In the genomic region with DNA sequence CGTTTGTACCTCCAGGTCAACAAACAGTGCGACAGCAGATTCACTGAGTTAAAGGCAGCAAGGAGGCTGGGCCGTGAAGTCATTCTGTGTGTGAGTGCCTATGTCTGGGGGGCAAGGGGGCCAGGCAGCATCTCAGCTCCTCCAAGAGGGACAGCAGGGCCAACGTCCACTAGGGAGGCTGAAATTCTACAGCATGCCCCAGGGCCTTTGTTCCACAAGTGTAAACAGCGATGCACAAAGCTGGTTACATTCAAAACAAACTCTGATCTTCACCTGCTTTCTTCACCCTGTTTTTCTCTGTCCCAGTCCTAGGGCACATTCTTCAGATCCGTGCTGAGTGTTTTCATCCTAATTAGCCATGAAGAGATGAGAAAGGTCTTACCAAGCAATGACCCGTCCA, we compare ENCODE assay signal across 29 cellular contexts. TPM values are rescaled to one million over a fixed set of nuclear protein-coding genes. Genes with fewer than 3 reads are reported as not detected.
"Had no signal": no experiment of that assay in that cellular context is flagged by ENCODE, and none has a peak within 500 bp of the region (broad histone marks: within the 10 kb centered on the region; RNA-seq: fewer than 3 reads in every experiment).

No MANE protein-coding gene starts in this region.

- H3K79me2 ChIP-seq: parathyroid adenoma had no signal

- H3K27ac ChIP-seq: neural progenitor cell, ovary, parathyroid adenoma, psoas muscle, skin epidermis, spleen, stomach, thoracic aorta, thyroid gland, tibial nerve, upper lobe of right lung, uterus had no signal

- ATAC-seq: naive thymus-derived CD4-positive, alpha-beta T cell; natural killer cell; psoas muscle; right cardiac atrium; sciatic nerve; stimulated activated memory B cell treated with anti-CD40 and anti-IgM and Interleukin-4, amounts not matched to agents 10 μg/mL and 1 μg/mL and 100 μg/mL, for 72 hours; upper lobe of right lung had no signal

- H3K4me2 ChIP-seq: neural progenitor cell, smooth muscle cell had no signal

- H3K27ac Mint-ChIP-seq: naive thymus-derived CD4-positive, alpha-beta T cell; natural killer cell; nephron; progenitor cell of endocrine pancreas; stimulated activated memory B cell treated with anti-CD40 and anti-IgM and Interleukin-4, amounts not matched to agents 10 μg/mL and 1 μg/mL and 100 μg/mL, for 72 hours; stimulated activated naive CD8-positive, alpha-beta T cell treated with anti-CD3 and anti-CD28 coated beads, Interleukin-15, Interleukin-2, amounts not matched to agents 100 ng/mL and 50 ng/mL, for 24 hours; type B pancreatic cell had no signal

- H3K4me1 ChIP-seq: parathyroid adenoma, psoas muscle, spleen, tibial nerve, upper lobe of right lung, uterus had no signal

- H3K9me3 Mint-ChIP-seq: natural killer cell; neural progenitor cell; stimulated activated naive CD8-positive, alpha-beta T cell treated with anti-CD3 and anti-CD28 coated beads, Interleukin-15, Interleukin-2, amounts not matched to agents 100 ng/mL and 50 ng/mL, for 24 hours had no signal

- H3K4me3 ChIP-seq: neural progenitor cell, ovary, psoas muscle, skin epidermis, smooth muscle cell, spleen, stomach, thoracic aorta, thyroid gland, tibial nerve, upper lobe of right lung, uterus had no signal

- DNase-seq: naive thymus-derived CD4-positive, alpha-beta T cell; natural killer cell; occipital lobe; ovary; psoas muscle; right cardiac atrium; spleen; stimulated activated CD4-positive, alpha-beta T cell treated with anti-CD3 and anti-CD28 coated beads, Interleukin-12 subunit alpha, Interleukin-12 subunit beta, amount 100 ng/mL, for 4 hours; stimulated activated CD4-positive, alpha-beta T cell treated with anti-CD3 and anti-CD28 coated beads, Interleukin-1b, Interleukin-23, amount 100 ng/mL, for 48 hours; stimulated activated CD4-positive, alpha-beta T cell treated with anti-CD3 and anti-CD28 coated beads, Interleukin-4, amount 100 ng/mL, for 1 hour; stimulated activated CD4-positive, alpha-beta T cell treated with anti-CD3 and anti-CD28 coated beads, Interleukin-4, amount 100 ng/mL, for 4 hours; stimulated activated CD8-positive, alpha-beta memory T cell treated with anti-CD3 and anti-CD28 coated beads, Interleukin-4, amount 100 ng/mL, for 48 hours; stimulated activated naive CD4-positive, alpha-beta T cell treated with Interleukin-2 at 50 U/mL for 16 hours; stomach; thyroid gland; upper lobe of right lung; uterus had no signal

- H3K9me3 ChIP-seq: ovary, thoracic aorta, thyroid gland, uterus had no signal

- H3K36me3 Mint-ChIP-seq: naive thymus-derived CD4-positive, alpha-beta T cell; natural killer cell; neural progenitor cell had no signal

- H3K27me3 ChIP-seq: neural progenitor cell, ovary, spleen, stomach, thyroid gland, tibial nerve, upper lobe of right lung, uterus had no signal

- H3K36me3 ChIP-seq: neural progenitor cell, ovary, spleen, stomach, thoracic aorta, thyroid gland, upper lobe of right lung, uterus had no signal

- H3K9ac ChIP-seq: neural progenitor cell, parathyroid adenoma had no signal

- H2AFZ ChIP-seq: neural progenitor cell, parathyroid adenoma had no signal

RNA-seq across cellular contexts. Expression of gene PXDC1, which starts 41.1 kb away (rescaled TPM):
- polyA plus RNA-seq: naive thymus-derived CD4-positive, alpha-beta T cell had no signal
